ENCODE assay signal across 8 cellular contexts in genomic region chr6:13336553-13336952, GRCh38. TPM values are rescaled to one million over a fixed set of nuclear protein-coding genes. Genes with fewer than 3 reads are reported as not detected.
DNase-seq lines count a peak whose midpoint lies in the region; ATAC-seq, FAIRE-seq and TF ChIP-seq lines count a peak whose summit lies in the region.

No MANE protein-coding gene starts in this region.

- H3K4me3 ChIP-seq in AG09309 (ENCODE audit: control insufficient read depth, low read depth, low read length) (no peak overlapping the region), H7 (ENCODE audit: insufficient read depth, low read depth, low read length) (no peak overlapping the region), cardiac fibroblast (replicated peaks in 1 of 2; ENCODE audit: low read depth in 2 of 2, low read length in 2 of 2) (no peak overlapping the region), keratinocyte (ENCODE audit: control insufficient read depth in 2 of 3, extremely low read depth in 1 of 3, insufficient read depth in 2 of 3, low read depth in 1 of 3, low read length in 3 of 3) (no peak overlapping the region)

- H3K9me3 Mint-ChIP-seq in activated B cell treated with CpG ODN at 0.5 μM for 24 hours, result no peaks in the 10 kb centered on the region

- POLR2A ChIA-PET in activated B cell treated with CpG ODN at 0.5 μM for 24 hours (lab: Charles Lee), result interaction anchor here (1.2 to 2.2 kb wide), 2 partner anchors 64 to 279 kb away, joined by 3 to 11 read pairs; partner anchors contain the start of gene NOL7

- no peaks in the 10 kb centered on the region for H3K79me2 ChIP-seq in keratinocyte (ENCODE audit: control insufficient read depth, insufficient read depth, low read length)

- H3K27ac Mint-ChIP-seq in activated B cell treated with CpG ODN at 0.5 μM for 24 hours, result no peak overlapping the region

- no peak overlapping the region for H3K9ac ChIP-seq in keratinocyte (ENCODE audit: control insufficient read depth, extremely low read depth, insufficient read depth, low read length)

- no peaks in the 10 kb centered on the region for H3K36me3 ChIP-seq in H7 (replicated peaks; ENCODE audit: control insufficient read depth, insufficient read depth, low read length)
- no peaks in the 10 kb centered on the region for H3K36me3 ChIP-seq in keratinocyte (ENCODE audit: control insufficient read depth in 2 of 2, extremely low read depth in 1 of 2, insufficient read depth in 2 of 2, low read length in 2 of 2)

- FAIRE-seq in keratinocyte (lab: Jason Lieb, UNC), result peak; percentile 98

- TF ChIP-seq CTCF in AG09309 (IDR thresholded peaks at IDR 0.05; ENCODE audit: control insufficient read depth, insufficient read depth, low read depth, low read length, missing control alignments) (peak; percentile 90), activated B cell treated with CpG ODN at 0.5 μM for 24 hours (IDR thresholded peaks at IDR 0.05) (no peak), cardiac fibroblast (IDR thresholded peaks at IDR 0.05; ENCODE audit: low read depth, low read length) (peak; percentile 92), keratinocyte (optimal IDR thresholded peaks at IDR 0.05 in 1 of 3, IDR thresholded peaks at IDR 0.05 in 1 of 3, conservative IDR thresholded peaks at IDR 0.05 in 1 of 3; ENCODE audit: extremely low read depth in 1 of 3, insufficient read depth in 2 of 3, low read length in 3 of 3) (peak; percentile 83 to 97 (median 91))

- no peaks in the 10 kb centered on the region for H3K27me3 ChIP-seq in H7 (ENCODE audit: control insufficient read depth, insufficient read depth, low read length)
- H3K27me3 ChIP-seq in keratinocyte (ENCODE audit: control insufficient read depth, extremely low read depth, insufficient read depth, low read length), result no peaks in the 10 kb centered on the region

- ATAC-seq in activated B cell treated with CpG ODN at 0.5 μM for 24 hours (ENCODE audit: low read depth) (peak; percentile 73), GM21825 (IDR thresholded peaks at IDR 0.05; ENCODE audit: unreplicated experiment) (no peak)

- no peaks in the 10 kb centered on the region for H3K27me3 Mint-ChIP-seq in activated B cell treated with CpG ODN at 0.5 μM for 24 hours

- H2AFZ ChIP-seq in keratinocyte (ENCODE audit: control insufficient read depth, low read length), result peak overlapping the region; percentile 34

- dilution Hi-C loops in keratinocyte (cut with MboI; ENCODE audit: extremely low pct_ligation_motif_present, low sequenced_read_pairs), result no loop called here

- H3K4me2 ChIP-seq in keratinocyte (ENCODE audit: control insufficient read depth, extremely low read depth, insufficient read depth, low read depth, low read length), result no peak overlapping the region

- no peak overlapping the region for H3K27ac ChIP-seq in keratinocyte (ENCODE audit: control insufficient read depth, insufficient read depth, low read length)

- peaks cover 7% of the 10 kb centered on the region for H3K4me1 ChIP-seq in keratinocyte (ENCODE audit: control insufficient read depth, extremely low read depth, insufficient read depth, low read length)

- H3K9me3 ChIP-seq in keratinocyte (ENCODE audit: control insufficient read depth, low read depth, low read length), result no peaks in the 10 kb centered on the region

- CTCF ChIA-PET in activated B cell treated with CpG ODN at 0.5 μM for 24 hours (lab: Charles Lee), result interaction anchor here (0.8 to 5.0 kb wide), 8 partner anchors 17 to 279 kb away, joined by 3 to 27 read pairs (median 7); partner anchors contain the start of genes NOL7 and SIRT5

- DNase-seq in AG09309 (ENCODE audit: low read depth) (peak; percentile 95), H7 (peak; percentile 79), NCI-H345 (lab: John Stamatoyannopoulos, UW) (peak; percentile 18), activated B cell treated with CpG ODN at 0.5 μM for 24 hours (peak; percentile 72), cardiac fibroblast (ENCODE audit: low read depth in 2 of 2) (peak; percentile 89 to 92), keratinocyte (ENCODE audit: low read depth, low spot score) (peak; percentile 90)
- DNase-seq in stimulated activated CD4-positive, alpha-beta T cell treated with anti-CD3 and anti-CD28 coated beads, Interleukin-1b, Interleukin-23, amount 100 ng/mL, for 24 hours (ENCODE audit: low read depth in 4 of 4, low spot score in 1 of 4), result peak; percentile 57 to 76 (median 67)

- no peaks in the 10 kb centered on the region for H4K20me1 ChIP-seq in keratinocyte (ENCODE audit: control insufficient read depth, extremely low read depth, insufficient read depth, low read length)

- no peak overlapping the region for H3K4me3 Mint-ChIP-seq in activated B cell treated with CpG ODN at 0.5 μM for 24 hours

- peaks cover 51% of the 10 kb centered on the region for H3K4me1 Mint-ChIP-seq in activated B cell treated with CpG ODN at 0.5 μM for 24 hours

- H3K36me3 Mint-ChIP-seq in activated B cell treated with CpG ODN at 0.5 μM for 24 hours (ENCODE audit: low read depth), result no peaks in the 10 kb centered on the region

- no peaks in the 10 kb centered on the region for H3K9me1 ChIP-seq in keratinocyte (ENCODE audit: control insufficient read depth, extremely low read depth, insufficient read depth, low read length)

- intact Hi-C loops in activated B cell treated with CpG ODN at 0.5 μM for 24 hours (cut with micrococcal nuclease), result loop anchor here (1.0 to 2.0 kb wide), 8 partner anchors 45 to 288 kb away; partner anchors contain the start of gene NOL7

RNA-seq across cellular contexts. Expression of gene TBC1D7, which starts 8.2 kb away (rescaled TPM):
- total RNA-seq in H7 (2014; rRNA removed; shearing (Covaris generic)), result 35.2 and 42.1 TPM in 2 replicates
- 17.3 and 18.5 TPM in 2 replicates for total RNA-seq in activated B cell treated with CpG ODN at 0.5 μM for 24 hours
- 23.3 to 30.4 TPM (median 27.6 TPM) in 3 replicates for polyA plus RNA-seq in keratinocyte
- 13.8 TPM for polyA plus RNA-seq in keratinocyte (2011; ENCODE audit: low read depth)
- 27.2 and 31.0 TPM in 2 replicates for polyA plus RNA-seq in keratinocyte (2011; cell fraction: cytosol; rRNA removed)
- polyA plus RNA-seq in keratinocyte (2011; cell fraction: nucleus; rRNA removed), result 19.9 and 21.9 TPM in 2 replicates
- 18.0 and 21.3 TPM in 2 replicates for polyA plus RNA-seq in keratinocyte (2012; ENCODE audit: low replicate concordance)
- polyA minus RNA-seq in keratinocyte, result 14.5 to 20.5 TPM (median 16.3 TPM) in 3 replicates
- 5.2 TPM for polyA minus RNA-seq in keratinocyte (2011; cell fraction: cytosol; rRNA and poly(A)+ RNA removed)
- 5.9 and 12.3 TPM in 2 replicates for polyA minus RNA-seq in keratinocyte (2011; cell fraction: nucleus; rRNA and poly(A)+ RNA removed)

Comparison
In these comparisons a context has a peak if more than half of its experiments do, and no peak if none do; other contexts are left out.
1. DNase-seq: peak in every context shown above with its lines; median percentile 95 in AG09309; 90 in cardiac fibroblast; 90 in keratinocyte; 79 in H7; 72 in activated B cell treated with CpG ODN at 0.5 μM for 24 hours; 67 in stimulated activated CD4-positive, alpha-beta T cell treated with anti-CD3 and anti-CD28 coated beads, Interleukin-1b, Interleukin-23, amount 100 ng/mL, for 24 hours; 18 in NCI-H345.